ENCODE assay signal across 1 cellular context in the genomic region with DNA sequence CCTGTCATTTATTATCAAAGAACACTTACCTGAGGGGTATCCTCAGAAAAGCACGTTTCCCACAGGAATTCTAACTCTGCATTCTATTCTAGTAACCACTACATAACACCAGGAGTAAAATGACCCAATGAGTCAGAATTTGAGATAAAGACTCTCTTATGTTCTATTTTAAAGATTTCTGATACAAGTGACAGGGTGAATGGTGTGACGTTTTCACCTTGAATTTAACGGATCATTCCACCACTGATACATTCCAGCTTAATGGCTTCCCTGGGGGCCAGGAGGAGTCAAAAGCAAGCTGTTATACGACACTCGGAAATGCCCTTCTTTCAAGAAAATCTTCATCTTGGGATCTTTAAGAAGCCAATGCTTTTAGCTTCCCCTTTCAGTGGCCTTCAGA.
TF ChIP-seq lines count a peak whose summit lies in the region.

No MANE protein-coding gene starts in this region.

TF ChIP-seq in WTC11, 78 proteins besides CTCF, POLR2A, EP300 and RAD21 (continued from another document):
- TF ChIP-seq, protein P1, sequence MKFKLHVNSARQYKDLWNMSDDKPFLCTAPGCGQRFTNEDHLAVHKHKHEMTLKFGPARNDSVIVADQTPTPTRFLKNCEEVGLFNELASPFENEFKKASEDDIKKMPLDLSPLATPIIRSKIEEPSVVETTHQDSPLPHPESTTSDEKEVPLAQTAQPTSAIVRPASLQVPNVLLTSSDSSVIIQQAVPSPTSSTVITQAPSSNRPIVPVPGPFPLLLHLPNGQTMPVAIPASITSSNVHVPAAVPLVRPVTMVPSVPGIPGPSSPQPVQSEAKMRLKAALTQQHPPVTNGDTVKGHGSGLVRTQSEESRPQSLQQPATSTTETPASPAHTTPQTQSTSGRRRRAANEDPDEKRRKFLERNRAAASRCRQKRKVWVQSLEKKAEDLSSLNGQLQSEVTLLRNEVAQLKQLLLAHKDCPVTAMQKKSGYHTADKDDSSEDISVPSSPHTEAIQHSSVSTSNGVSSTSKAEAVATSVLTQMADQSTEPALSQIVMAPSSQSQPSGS (CRISPR knock-in tag; IDR thresholded peaks at IDR 0.05; ENCODE audit: borderline replicate concordance, low read depth), result no peak
- TF ChIP-seq JUN (CRISPR knock-in tag; IDR thresholded peaks at IDR 0.05) (no peak), CREB1 (CRISPR knock-in tag; IDR thresholded peaks at IDR 0.05) (no peak), NR2C2 (CRISPR knock-in tag; IDR thresholded peaks at IDR 0.05) (no peak), TCF7 (CRISPR knock-in tag; IDR thresholded peaks at IDR 0.05; ENCODE audit: low read depth) (no peak), SMAD4 (CRISPR knock-in tag; IDR thresholded peaks at IDR 0.05) (no peak), KAT7 (CRISPR knock-in tag; IDR thresholded peaks at IDR 0.05; ENCODE audit: borderline replicate concordance) (no peak), RORB (CRISPR knock-in tag; IDR thresholded peaks at IDR 0.05) (no peak), ZNF423 (CRISPR knock-in tag; IDR thresholded peaks at IDR 0.05) (no peak), GABPB1 (CRISPR knock-in tag; IDR thresholded peaks at IDR 0.05) (no peak), CBFB (CRISPR knock-in tag; IDR thresholded peaks at IDR 0.05; ENCODE audit: low read depth) (no peak), SMAD3 (CRISPR knock-in tag; IDR thresholded peaks at IDR 0.05; ENCODE audit: borderline replicate concordance) (no peak)
- TF ChIP-seq, protein P2, sequence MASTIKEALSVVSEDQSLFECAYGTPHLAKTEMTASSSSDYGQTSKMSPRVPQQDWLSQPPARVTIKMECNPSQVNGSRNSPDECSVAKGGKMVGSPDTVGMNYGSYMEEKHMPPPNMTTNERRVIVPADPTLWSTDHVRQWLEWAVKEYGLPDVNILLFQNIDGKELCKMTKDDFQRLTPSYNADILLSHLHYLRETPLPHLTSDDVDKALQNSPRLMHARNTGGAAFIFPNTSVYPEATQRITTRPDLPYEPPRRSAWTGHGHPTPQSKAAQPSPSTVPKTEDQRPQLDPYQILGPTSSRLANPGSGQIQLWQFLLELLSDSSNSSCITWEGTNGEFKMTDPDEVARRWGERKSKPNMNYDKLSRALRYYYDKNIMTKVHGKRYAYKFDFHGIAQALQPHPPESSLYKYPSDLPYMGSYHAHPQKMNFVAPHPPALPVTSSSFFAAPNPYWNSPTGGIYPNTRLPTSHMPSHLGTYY (CRISPR knock-in tag; IDR thresholded peaks at IDR 0.05), result no peak
- TF ChIP-seq, protein P3, sequence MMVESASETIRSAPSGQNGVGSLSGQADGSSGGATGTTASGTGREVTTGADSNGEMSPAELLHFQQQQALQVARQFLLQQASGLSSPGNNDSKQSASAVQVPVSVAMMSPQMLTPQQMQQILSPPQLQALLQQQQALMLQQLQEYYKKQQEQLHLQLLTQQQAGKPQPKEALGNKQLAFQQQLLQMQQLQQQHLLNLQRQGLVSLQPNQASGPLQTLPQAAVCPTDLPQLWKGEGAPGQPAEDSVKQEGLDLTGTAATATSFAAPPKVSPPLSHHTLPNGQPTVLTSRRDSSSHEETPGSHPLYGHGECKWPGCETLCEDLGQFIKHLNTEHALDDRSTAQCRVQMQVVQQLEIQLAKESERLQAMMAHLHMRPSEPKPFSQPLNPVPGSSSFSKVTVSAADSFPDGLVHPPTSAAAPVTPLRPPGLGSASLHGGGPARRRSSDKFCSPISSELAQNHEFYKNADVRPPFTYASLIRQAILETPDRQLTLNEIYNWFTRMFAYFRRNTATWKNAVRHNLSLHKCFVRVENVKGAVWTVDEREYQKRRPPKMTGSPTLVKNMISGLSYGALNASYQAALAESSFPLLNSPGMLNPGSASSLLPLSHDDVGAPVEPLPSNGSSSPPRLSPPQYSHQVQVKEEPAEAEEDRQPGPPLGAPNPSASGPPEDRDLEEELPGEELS (CRISPR knock-in tag; IDR thresholded peaks at IDR 0.05), result no peak
- TF ChIP-seq, protein P4, sequence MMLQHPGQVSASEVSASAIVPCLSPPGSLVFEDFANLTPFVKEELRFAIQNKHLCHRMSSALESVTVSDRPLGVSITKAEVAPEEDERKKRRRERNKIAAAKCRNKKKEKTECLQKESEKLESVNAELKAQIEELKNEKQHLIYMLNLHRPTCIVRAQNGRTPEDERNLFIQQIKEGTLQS (CRISPR knock-in tag; conservative IDR thresholded peaks at IDR 0.05), result no peak
- TF ChIP-seq, protein P5, sequence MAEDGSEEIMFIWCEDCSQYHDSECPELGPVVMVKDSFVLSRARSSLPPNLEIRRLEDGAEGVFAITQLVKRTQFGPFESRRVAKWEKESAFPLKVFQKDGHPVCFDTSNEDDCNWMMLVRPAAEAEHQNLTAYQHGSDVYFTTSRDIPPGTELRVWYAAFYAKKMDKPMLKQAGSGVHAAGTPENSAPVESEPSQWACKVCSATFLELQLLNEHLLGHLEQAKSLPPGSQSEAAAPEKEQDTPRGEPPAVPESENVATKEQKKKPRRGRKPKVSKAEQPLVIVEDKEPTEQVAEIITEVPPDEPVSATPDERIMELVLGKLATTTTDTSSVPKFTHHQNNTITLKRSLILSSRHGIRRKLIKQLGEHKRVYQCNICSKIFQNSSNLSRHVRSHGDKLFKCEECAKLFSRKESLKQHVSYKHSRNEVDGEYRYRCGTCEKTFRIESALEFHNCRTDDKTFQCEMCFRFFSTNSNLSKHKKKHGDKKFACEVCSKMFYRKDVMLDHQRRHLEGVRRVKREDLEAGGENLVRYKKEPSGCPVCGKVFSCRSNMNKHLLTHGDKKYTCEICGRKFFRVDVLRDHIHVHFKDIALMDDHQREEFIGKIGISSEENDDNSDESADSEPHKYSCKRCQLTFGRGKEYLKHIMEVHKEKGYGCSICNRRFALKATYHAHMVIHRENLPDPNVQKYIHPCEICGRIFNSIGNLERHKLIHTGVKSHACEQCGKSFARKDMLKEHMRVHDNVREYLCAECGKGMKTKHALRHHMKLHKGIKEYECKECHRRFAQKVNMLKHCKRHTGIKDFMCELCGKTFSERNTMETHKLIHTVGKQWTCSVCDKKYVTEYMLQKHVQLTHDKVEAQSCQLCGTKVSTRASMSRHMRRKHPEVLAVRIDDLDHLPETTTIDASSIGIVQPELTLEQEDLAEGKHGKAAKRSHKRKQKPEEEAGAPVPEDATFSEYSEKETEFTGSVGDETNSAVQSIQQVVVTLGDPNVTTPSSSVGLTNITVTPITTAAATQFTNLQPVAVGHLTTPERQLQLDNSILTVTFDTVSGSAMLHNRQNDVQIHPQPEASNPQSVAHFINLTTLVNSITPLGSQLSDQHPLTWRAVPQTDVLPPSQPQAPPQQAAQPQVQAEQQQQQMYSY (CRISPR knock-in tag; IDR thresholded peaks at IDR 0.05), result no peak
TF ChIP-seq in WTC11: peak in this region for 0.
